8 cellular contexts compared by ENCODE assay signal in the genomic region with DNA sequence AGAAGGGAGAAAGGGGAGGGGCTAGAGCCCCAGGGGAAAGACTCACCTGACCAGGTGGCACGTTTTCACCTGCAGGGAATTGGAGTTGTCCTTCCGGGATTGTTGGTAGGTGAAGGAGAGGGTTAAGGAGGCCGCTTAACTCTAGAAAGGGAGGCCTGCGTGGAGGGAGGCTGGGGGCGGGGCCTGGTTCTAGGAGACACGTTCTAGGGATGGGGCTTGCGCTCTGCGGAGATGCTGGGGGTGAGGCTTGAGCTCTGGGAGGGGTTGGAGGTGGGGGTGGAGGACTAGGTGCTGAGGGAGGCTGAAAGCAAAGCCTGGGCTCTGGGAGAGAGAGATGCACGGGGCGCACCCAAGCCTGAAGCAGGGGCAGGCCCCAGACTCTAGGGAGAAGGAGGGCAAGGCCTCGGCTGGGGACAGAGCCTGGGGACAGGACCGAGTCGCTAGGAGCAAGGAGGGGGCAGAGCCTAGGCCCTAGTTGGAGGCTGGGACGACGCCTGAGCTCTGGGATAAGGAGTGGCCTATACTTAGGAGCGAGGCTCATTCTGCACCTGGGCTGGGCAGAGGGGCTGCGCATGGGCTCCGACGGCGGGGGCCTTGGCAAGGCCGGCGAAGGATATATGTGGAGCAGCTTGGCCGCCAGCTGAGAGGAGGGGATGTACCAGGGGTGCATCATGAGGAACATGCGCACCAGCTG. TPM values are rescaled to one million over a fixed set of nuclear protein-coding genes. Genes with fewer than 3 reads are reported as not detected.
A peak's percentile ranks its signal among the peaks of the same experiment; 100 is the strongest.
DNase-seq lines count a peak whose midpoint lies in the region; TF ChIP-seq lines count a peak whose summit lies in the region.

No MANE protein-coding gene starts in this region.

- peak overlapping the region; percentile 63 for H3K4me3 ChIP-seq in iPS-18a (ENCODE audit: low read length)
- peak overlapping the region in 3 of 5 donors; percentile 68 to 76 (median 75) for H3K4me3 ChIP-seq in subcutaneous abdominal adipose tissue (ENCODE audit: low read depth in 1 of 5, low read length in 5 of 5)

- peaks cover 36% of the 10 kb centered on the region for H3K4me1 Mint-ChIP-seq in activated T-cell treated with anti-CD3 and anti-CD28 coated beads, Interleukin-2, amount 50 U/mL, for 24 hours (ENCODE audit: low read depth)
- peaks cover 25% of the 10 kb centered on the region for H3K4me1 Mint-ChIP-seq in activated T-helper 1 cell treated with anti-CD3 and anti-CD28 coated beads, Interleukin-12 subunit alpha, Interleukin-12 subunit beta, Interleukin-2, Interleukin-4 antibody, amounts not matched to agents 30 ng/mL and 10 ng/mL and 1 ng/mL, durations not matched to agents 14 hours and 24 hours and 36 hours (ENCODE audit: low read depth)

- H3K4me3 Mint-ChIP-seq in activated T-cell treated with anti-CD3 and anti-CD28 coated beads, Interleukin-2, amount 50 U/mL, for 24 hours = peak overlapping the region; percentile 67
- H3K4me3 Mint-ChIP-seq in activated T-helper 1 cell treated with anti-CD3 and anti-CD28 coated beads, Interleukin-12 subunit alpha, Interleukin-12 subunit beta, Interleukin-2, Interleukin-4 antibody, amounts not matched to agents 30 ng/mL and 10 ng/mL and 1 ng/mL, durations not matched to agents 14 hours and 24 hours and 36 hours = peak overlapping the region; percentile 72

- H3K27me3 ChIP-seq in iPS-18a (ENCODE audit: control insufficient read depth, insufficient read depth, low read length) (peaks cover 50% of the 10 kb centered on the region), subcutaneous abdominal adipose tissue (ENCODE audit: control insufficient read depth in 5 of 5, insufficient read depth in 4 of 5, low read length in 5 of 5) (peaks cover 7 to 18% (median 14%) of the 10 kb centered on the region in 5 donors)

- H3K9ac ChIP-seq in iPS-18a (ENCODE audit: low read length) (no peak overlapping the region), subcutaneous abdominal adipose tissue (ENCODE audit: low read length in 5 of 5) (no peak overlapping the region)

- TF ChIP-seq CTCF in GM20000 (IDR thresholded peaks at IDR 0.05; ENCODE audit: extremely low read depth, missing control alignments) = no peak

- DNase-seq in activated T-cell treated with anti-CD3 and anti-CD28 coated beads, Interleukin-2, amount 50 U/mL, for 24 hours = no peak
- DNase-seq in activated T-cell treated with anti-CD3 and anti-CD28 coated beads, Interleukin-2, amount 50 U/mL, for 1 hour = no peak
- no peak for DNase-seq in activated T-helper 1 cell treated with anti-CD3 and anti-CD28 coated beads, Interleukin-12 subunit alpha, Interleukin-12 subunit beta, Interleukin-2, Interleukin-4 antibody, amounts not matched to agents 30 ng/mL and 10 ng/mL and 1 ng/mL, durations not matched to agents 14 hours and 24 hours and 36 hours (ENCODE audit: low spot score)
- DNase-seq in substantia nigra (lab: John Stamatoyannopoulos, UW) (no peak), LoVo (ENCODE audit: low spot score) (no peak), GM20000 (ENCODE audit: low spot score) (no peak)

- no peaks in the 10 kb centered on the region for H3K9me3 Mint-ChIP-seq in activated T-cell treated with anti-CD3 and anti-CD28 coated beads, Interleukin-2, amount 50 U/mL, for 24 hours
- no peaks in the 10 kb centered on the region for H3K9me3 Mint-ChIP-seq in activated T-helper 1 cell treated with anti-CD3 and anti-CD28 coated beads, Interleukin-12 subunit alpha, Interleukin-12 subunit beta, Interleukin-2, Interleukin-4 antibody, amounts not matched to agents 30 ng/mL and 10 ng/mL and 1 ng/mL, durations not matched to agents 14 hours and 24 hours and 36 hours

- H3K27ac ChIP-seq in iPS-18a (ENCODE audit: low read length) = no peak overlapping the region
- no peak overlapping the region for H3K27ac ChIP-seq in subcutaneous abdominal adipose tissue (ENCODE audit: low read depth, low read length)
- H3K27ac ChIP-seq in substantia nigra (ENCODE audit: low read depth, low read length, poor library complexity, severe bottlenecking) = no peak overlapping the region

- H3K36me3 ChIP-seq in iPS-18a (ENCODE audit: control insufficient read depth, low read depth, low read length) (no peaks in the 10 kb centered on the region), subcutaneous abdominal adipose tissue (ENCODE audit: control insufficient read depth in 5 of 5, insufficient read depth in 5 of 5, low read length in 5 of 5) (peaks cover 0 to 15% (median 8%) of the 10 kb centered on the region in 5 donors)

- no peaks in the 10 kb centered on the region for H3K9me3 ChIP-seq in iPS-18a (ENCODE audit: control insufficient read depth, low read depth, low read length)
- H3K9me3 ChIP-seq in subcutaneous abdominal adipose tissue (ENCODE audit: control insufficient read depth in 5 of 5, low read length in 5 of 5) = no peaks in the 10 kb centered on the region

- H3K36me3 Mint-ChIP-seq in activated T-cell treated with anti-CD3 and anti-CD28 coated beads, Interleukin-2, amount 50 U/mL, for 24 hours (ENCODE audit: low read depth) = peaks cover 15% of the 10 kb centered on the region
- peaks cover 11% of the 10 kb centered on the region for H3K36me3 Mint-ChIP-seq in activated T-helper 1 cell treated with anti-CD3 and anti-CD28 coated beads, Interleukin-12 subunit alpha, Interleukin-12 subunit beta, Interleukin-2, Interleukin-4 antibody, amounts not matched to agents 30 ng/mL and 10 ng/mL and 1 ng/mL, durations not matched to agents 14 hours and 24 hours and 36 hours (ENCODE audit: low read depth)

- intact Hi-C loops in activated T-helper 1 cell treated with anti-CD3 and anti-CD28 coated beads, Interleukin-12 subunit alpha, Interleukin-12 subunit beta, Interleukin-2, Interleukin-4 antibody, amounts not matched to agents 30 ng/mL and 10 ng/mL and 1 ng/mL, durations not matched to agents 14 hours and 24 hours and 36 hours (cut with micrococcal nuclease) = no loop called here

- H3K27me3 Mint-ChIP-seq in activated T-cell treated with anti-CD3 and anti-CD28 coated beads, Interleukin-2, amount 50 U/mL, for 24 hours = peaks cover 7% of the 10 kb centered on the region
- no peaks in the 10 kb centered on the region for H3K27me3 Mint-ChIP-seq in activated T-helper 1 cell treated with anti-CD3 and anti-CD28 coated beads, Interleukin-12 subunit alpha, Interleukin-12 subunit beta, Interleukin-2, Interleukin-4 antibody, amounts not matched to agents 30 ng/mL and 10 ng/mL and 1 ng/mL, durations not matched to agents 14 hours and 24 hours and 36 hours (ENCODE audit: insufficient read depth)

- no peak overlapping the region for H3K27ac Mint-ChIP-seq in activated T-cell treated with anti-CD3 and anti-CD28 coated beads, Interleukin-2, amount 50 U/mL, for 24 hours
- peak overlapping the region; percentile 18 for H3K27ac Mint-ChIP-seq in activated T-helper 1 cell treated with anti-CD3 and anti-CD28 coated beads, Interleukin-12 subunit alpha, Interleukin-12 subunit beta, Interleukin-2, Interleukin-4 antibody, amounts not matched to agents 30 ng/mL and 10 ng/mL and 1 ng/mL, durations not matched to agents 14 hours and 24 hours and 36 hours

- H3K4me1 ChIP-seq in iPS-18a (ENCODE audit: control insufficient read depth, low read depth, low read length) (peaks cover 16% of the 10 kb centered on the region), subcutaneous abdominal adipose tissue (ENCODE audit: control insufficient read depth in 5 of 5, insufficient read depth in 5 of 5, low read length in 5 of 5) (peaks cover 0 to 46% (median 44%) of the 10 kb centered on the region in 5 donors)

RNA-seq across cellular contexts. Expression of a gene that starts 2.4 kb away (rescaled TPM):
- total RNA-seq in activated T-helper 1 cell treated with anti-CD3 and anti-CD28 coated beads, Interleukin-12 subunit alpha, Interleukin-12 subunit beta, Interleukin-2, Interleukin-4 antibody, amounts not matched to agents 30 ng/mL and 10 ng/mL and 1 ng/mL, durations not matched to agents 14 hours and 24 hours and 36 hours = 15.8 and 19.5 TPM in 2 replicates

RNA-seq across cellular contexts. Expression of a gene that starts 18.2 kb away (rescaled TPM):
- total RNA-seq in activated T-helper 1 cell treated with anti-CD3 and anti-CD28 coated beads, Interleukin-12 subunit alpha, Interleukin-12 subunit beta, Interleukin-2, Interleukin-4 antibody, amounts not matched to agents 30 ng/mL and 10 ng/mL and 1 ng/mL, durations not matched to agents 14 hours and 24 hours and 36 hours = 2.7 and 4.8 TPM in 2 replicates

RNA-seq across cellular contexts. Expression of a gene that starts 18.5 kb away (rescaled TPM):
- total RNA-seq in activated T-helper 1 cell treated with anti-CD3 and anti-CD28 coated beads, Interleukin-12 subunit alpha, Interleukin-12 subunit beta, Interleukin-2, Interleukin-4 antibody, amounts not matched to agents 30 ng/mL and 10 ng/mL and 1 ng/mL, durations not matched to agents 14 hours and 24 hours and 36 hours = 0.17 and 0.23 TPM in 2 replicates

RNA-seq across cellular contexts. Expression of a gene that starts 36.8 kb away (rescaled TPM):
- total RNA-seq in activated T-helper 1 cell treated with anti-CD3 and anti-CD28 coated beads, Interleukin-12 subunit alpha, Interleukin-12 subunit beta, Interleukin-2, Interleukin-4 antibody, amounts not matched to agents 30 ng/mL and 10 ng/mL and 1 ng/mL, durations not matched to agents 14 hours and 24 hours and 36 hours = 518 and 538 TPM in 2 replicates
